In genomic region chr5:124981901-124982300, GRCh38 we compare ENCODE assay signal across 14 cellular contexts.
DNase-seq lines count a peak whose midpoint lies in the region; ATAC-seq and TF ChIP-seq lines count a peak whose summit lies in the region.
"Had no signal": no experiment of that assay in that cellular context is flagged by ENCODE, and none has a peak within 500 bp of the region (broad histone marks: within the 10 kb centered on the region; RNA-seq: fewer than 3 reads in every experiment).

No MANE protein-coding gene starts in this region.

- no peak overlapping the region for H3K4me3 ChIP-seq in BLaER1
- H3K4me3 ChIP-seq in right lobe of liver, result no peak overlapping the region
- no peak overlapping the region for H3K4me3 ChIP-seq in heart right ventricle
- H3K4me3 ChIP-seq: A549 had no signal

- no peak overlapping the region for H3K9ac ChIP-seq in BLaER1

- peaks cover 30% of the 10 kb centered on the region for H3K4me1 Mint-ChIP-seq in MCF 10A (ENCODE audit: insufficient read depth, unreplicated experiment)
- H3K4me1 Mint-ChIP-seq: CD4-positive, alpha-beta memory T cell; stimulated activated effector memory CD8-positive, alpha-beta T cell treated with anti-CD3 and anti-CD28 coated beads, Interleukin-12 subunit alpha, Interleukin-12 subunit beta, amount 100 ng/mL, for 72 hours had no signal

- peak overlapping the region; percentile 27 for H3K27ac Mint-ChIP-seq in MCF 10A (ENCODE audit: low read depth, unreplicated experiment)
- H3K27ac Mint-ChIP-seq: activated T-helper 1 cell treated with anti-CD3 and anti-CD28 coated beads, Interleukin-12 subunit alpha, Interleukin-12 subunit beta, Interleukin-2, Interleukin-4 antibody, amounts not matched to agents 30 ng/mL and 10 ng/mL and 1 ng/mL, durations not matched to agents 14 hours and 24 hours and 36 hours; CD4-positive, alpha-beta memory T cell; endodermal cell; stimulated activated effector memory CD8-positive, alpha-beta T cell treated with anti-CD3 and anti-CD28 coated beads, Interleukin-12 subunit alpha, Interleukin-12 subunit beta, amount 100 ng/mL, for 72 hours had no signal

- ATAC-seq in right lobe of liver (peak in 3 of 4 donors; percentile 16 to 79 (median 60)), heart right ventricle (no peak), HG03442 (IDR thresholded peaks at IDR 0.05; ENCODE audit: unreplicated experiment) (no peak)
- ATAC-seq: A549; stimulated activated effector memory CD8-positive, alpha-beta T cell treated with anti-CD3 and anti-CD28 coated beads, Interleukin-12 subunit alpha, Interleukin-12 subunit beta, amount 100 ng/mL, for 72 hours had no signal

- H3K9me3 Mint-ChIP-seq in MCF 10A (ENCODE audit: unreplicated experiment), result no peaks in the 10 kb centered on the region

- TF ChIP-seq CTCF in MCF 10A (IDR thresholded peaks at IDR 0.05; ENCODE audit: unreplicated experiment) (no peak), right lobe of liver (IDR thresholded peaks at IDR 0.05) (no peak), heart right ventricle (IDR thresholded peaks at IDR 0.05) (no peak)

- H3K27me3 ChIP-seq in BLaER1, result no peaks in the 10 kb centered on the region
- no peaks in the 10 kb centered on the region for H3K27me3 ChIP-seq in right lobe of liver
- no peaks in the 10 kb centered on the region for H3K27me3 ChIP-seq in heart right ventricle

- H3K9me3 ChIP-seq in BLaER1, result peaks cover 32% of the 10 kb centered on the region
- no peaks in the 10 kb centered on the region for H3K9me3 ChIP-seq in right lobe of liver
- peaks cover 0 to 23% (median 4%) of the 10 kb centered on the region in 11 donors for H3K9me3 ChIP-seq in heart right ventricle
- H3K9me3 ChIP-seq: A549 had no signal

- POLR2A ChIA-PET in MCF 10A (lab: Yijun Ruan, JAX), result no interaction called here

- H3K27me3 Mint-ChIP-seq in MCF 10A (ENCODE audit: insufficient read depth, unreplicated experiment), result no peaks in the 10 kb centered on the region
- H3K27me3 Mint-ChIP-seq: CD4-positive, alpha-beta memory T cell had no signal

- no peak overlapping the region for H3K4me3 Mint-ChIP-seq in MCF 10A (ENCODE audit: unreplicated experiment)
- H3K4me3 Mint-ChIP-seq: activated T-helper 1 cell treated with anti-CD3 and anti-CD28 coated beads, Interleukin-12 subunit alpha, Interleukin-12 subunit beta, Interleukin-2, Interleukin-4 antibody, amounts not matched to agents 30 ng/mL and 10 ng/mL and 1 ng/mL, durations not matched to agents 14 hours and 24 hours and 36 hours; endodermal cell; stimulated activated effector memory CD8-positive, alpha-beta T cell treated with anti-CD3 and anti-CD28 coated beads, Interleukin-12 subunit alpha, Interleukin-12 subunit beta, amount 100 ng/mL, for 72 hours had no signal

- 24% methylated on average over 4 of the region's 4 CpGs for WGBS in right lobe of liver (ENCODE audit: insufficient coverage, low coverage, low lambda C conversion rate, missing lambda C conversion rate)
- 79 to 84% methylated on average over 4 of the region's 4 CpGs for WGBS in heart right ventricle, 2 donors

- H3K36me3 ChIP-seq in BLaER1 (no peaks in the 10 kb centered on the region), right lobe of liver (no peaks in the 10 kb centered on the region), heart right ventricle (no peaks in the 10 kb centered on the region)

- no peaks in the 10 kb centered on the region for H4K20me1 ChIP-seq in BLaER1

- no peaks in the 10 kb centered on the region for H3K36me3 Mint-ChIP-seq in MCF 10A (ENCODE audit: insufficient read depth, unreplicated experiment)
- H3K36me3 Mint-ChIP-seq: CD4-positive, alpha-beta memory T cell; stimulated activated effector memory CD8-positive, alpha-beta T cell treated with anti-CD3 and anti-CD28 coated beads, Interleukin-12 subunit alpha, Interleukin-12 subunit beta, amount 100 ng/mL, for 72 hours had no signal

- H3K4me1 ChIP-seq in BLaER1, result peaks cover 68% of the 10 kb centered on the region
- H3K4me1 ChIP-seq in right lobe of liver, result peaks cover 0 to 6% (median 0%) of the 10 kb centered on the region in 4 donors
- H3K4me1 ChIP-seq in heart right ventricle, result no peaks in the 10 kb centered on the region

- no peak for TF ChIP-seq POLR2A in right lobe of liver (IDR thresholded peaks at IDR 0.05)

- BruUV-seq in MCF 10A (replicated peaks; lab: Mats Ljungman, UMichigan), result no TSS peak

- CTCF ChIA-PET in MCF 10A (lab: Yijun Ruan, JAX), result no interaction called here

- DNase-seq in HuH-7 (ENCODE audit: low spot score), result peak; percentile 36
- peak; percentile 62 for DNase-seq in MCF 10A (ENCODE audit: unreplicated experiment)
- no peak for DNase-seq in right lobe of liver
- DNase-seq in NCI-H526 treated with DMSO at 0.1 percent for 48 hours (lab: John Stamatoyannopoulos, UW), result no peak
- DNase-seq in heart right ventricle, result no peak
- DNase-seq in activated CD4-positive, alpha-beta T cell treated with anti-CD3 and anti-CD28 coated beads, Interleukin-2, amount 50 U/mL, for 4 hours, result no peak
- DNase-seq: CD4-positive, alpha-beta memory T cell; endodermal cell; NCI-H1417 treated with DMSO at 0.1 percent for 48 hours had no signal

- peak overlapping the region; percentile 85 for H3K27ac ChIP-seq in BLaER1
- no peak overlapping the region for H3K27ac ChIP-seq in right lobe of liver
- H3K27ac ChIP-seq in heart right ventricle, result no peak overlapping the region

- intact Hi-C loops in MCF 10A (cut with micrococcal nuclease), result no loop called here
- intact Hi-C loops in right lobe of liver (cut with DNase I), result no loop called here
- intact Hi-C loops in heart right ventricle (cut with DNase I), result no loop called here

- H3K4me2 ChIP-seq in BLaER1, result peak overlapping the region; percentile 85
- H3K4me2 ChIP-seq: A549 had no signal

Comparison
In these comparisons a context has a peak if more than half of its experiments do, and no peak if none do; other contexts are left out.
1. DNase-seq: peak in HuH-7 (single experiment) and MCF 10A (single experiment); none in right lobe of liver (0 of 3), NCI-H526 treated with DMSO at 0.1 percent for 48 hours (single experiment), heart right ventricle (0 of 2) and activated CD4-positive, alpha-beta T cell treated with anti-CD3 and anti-CD28 coated beads, Interleukin-2, amount 50 U/mL, for 4 hours (0 of 2).
2. ATAC-seq: peak in right lobe of liver (3 of 4); none in heart right ventricle (0 of 8) and HG03442 (single experiment).